ENCODE assay signal across 1 cellular context in the genomic region with DNA sequence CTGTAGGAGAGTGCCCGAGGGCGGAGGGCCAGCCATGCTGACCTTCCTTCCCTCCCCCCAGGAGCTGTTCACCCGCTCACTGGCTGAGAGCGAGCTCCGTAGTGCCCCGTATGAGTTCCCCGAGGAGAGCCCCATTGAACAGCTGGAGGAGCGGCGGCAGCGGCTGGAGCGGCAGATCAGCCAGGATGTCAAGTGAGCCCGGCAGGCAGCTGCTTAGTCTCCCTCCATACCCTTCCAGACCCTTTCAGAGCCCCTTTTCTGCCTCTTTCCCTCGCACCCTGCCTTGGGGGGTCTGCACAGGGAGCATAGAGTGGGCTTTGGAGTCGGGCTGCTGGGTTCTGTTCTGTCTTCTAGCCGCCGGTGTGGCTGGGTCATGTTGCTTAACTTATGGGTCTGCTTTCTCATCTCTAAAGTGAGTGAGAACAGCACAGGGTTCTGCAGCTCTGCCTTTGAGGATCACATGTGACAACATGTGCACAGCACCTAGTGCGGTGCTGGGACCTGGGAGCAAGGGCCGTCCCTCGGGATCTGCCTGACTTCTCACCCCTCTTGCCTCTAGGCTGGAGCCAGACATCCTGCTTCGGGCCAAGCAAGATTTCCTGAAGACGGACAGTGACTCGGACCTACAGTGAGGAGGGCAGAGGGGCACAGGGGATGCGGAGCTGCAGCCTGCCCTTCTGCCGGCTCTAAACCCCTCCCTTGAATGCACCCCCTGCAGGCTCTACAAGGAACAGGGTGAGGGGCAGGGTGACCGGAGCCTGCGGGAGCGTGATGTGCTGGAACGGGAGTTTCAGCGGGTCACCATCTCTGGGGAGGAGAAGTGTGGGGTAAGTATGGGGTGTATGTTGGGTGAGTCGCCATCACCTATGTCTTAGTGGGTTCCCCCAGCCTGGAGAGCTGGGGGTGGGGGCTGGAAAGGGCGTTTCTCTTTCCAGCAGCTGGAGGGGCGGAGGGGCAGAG.
TF ChIP-seq lines count a peak whose summit lies in the region.

No MANE protein-coding gene starts in this region.

TF ChIP-seq in SK-N-SH treated with all-trans-retinoic acid at 6 μM for 48 hours, 23 proteins besides CTCF, POLR2A, EP300 and RAD21 (continued from another document):
- TF ChIP-seq ZNF70 (CRISPR knock-in tag; IDR thresholded peaks at IDR 0.05) = no peak
- no peak for TF ChIP-seq CSDC2 (CRISPR knock-in tag; IDR thresholded peaks at IDR 0.05)
- no peak for TF ChIP-seq ZFP3 (CRISPR knock-in tag; IDR thresholded peaks at IDR 0.05)
